In genomic region chr18:56233595-56233994, GRCh38 we compare ENCODE assay signal across 1 cellular context.
TF ChIP-seq lines count a peak whose summit lies in the region.

No MANE protein-coding gene starts in this region.

TF ChIP-seq in SK-N-SH, 30 proteins besides CTCF, POLR2A, EP300 and RAD21 (continued from another document):
- TF ChIP-seq, protein P1, sequence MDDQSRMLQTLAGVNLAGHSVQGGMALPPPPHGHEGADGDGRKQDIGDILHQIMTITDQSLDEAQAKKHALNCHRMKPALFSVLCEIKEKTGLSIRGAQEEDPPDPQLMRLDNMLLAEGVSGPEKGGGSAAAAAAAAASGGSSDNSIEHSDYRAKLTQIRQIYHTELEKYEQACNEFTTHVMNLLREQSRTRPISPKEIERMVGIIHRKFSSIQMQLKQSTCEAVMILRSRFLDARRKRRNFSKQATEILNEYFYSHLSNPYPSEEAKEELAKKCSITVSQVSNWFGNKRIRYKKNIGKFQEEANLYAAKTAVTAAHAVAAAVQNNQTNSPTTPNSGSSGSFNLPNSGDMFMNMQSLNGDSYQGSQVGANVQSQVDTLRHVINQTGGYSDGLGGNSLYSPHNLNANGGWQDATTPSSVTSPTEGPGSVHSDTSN (IDR thresholded peaks at IDR 0.05), result peak; percentile 17; the same call in 1 of the 2 replicates
- no peak for TF ChIP-seq SMC3 (IDR thresholded peaks at IDR 0.05; ENCODE audit: low read depth, low read length)
- TF ChIP-seq CHD2 (IDR thresholded peaks at IDR 0.05; ENCODE audit: low read length, partially characterized antibody), result no peak
- TF ChIP-seq, protein P2, sequence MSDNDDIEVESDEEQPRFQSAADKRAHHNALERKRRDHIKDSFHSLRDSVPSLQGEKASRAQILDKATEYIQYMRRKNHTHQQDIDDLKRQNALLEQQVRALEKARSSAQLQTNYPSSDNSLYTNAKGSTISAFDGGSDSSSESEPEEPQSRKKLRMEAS (IDR thresholded peaks at IDR 0.05; ENCODE audit: low read depth), result no peak
- TF ChIP-seq IRF3 (IDR thresholded peaks at IDR 0.05; ENCODE audit: low read depth, low read length), result no peak
- TF ChIP-seq FOSL2 (IDR thresholded peaks at IDR 0.05; ENCODE audit: borderline replicate concordance, low read depth), result peak; percentile 59; the same call in 1 of the 2 replicates
- TF ChIP-seq RXRA (IDR thresholded peaks at IDR 0.05; ENCODE audit: borderline replicate concordance, low read depth), result 0 out of 2 replicates have a peak, but pooled peaks have one; percentile 12
- TF ChIP-seq ELF1 (IDR thresholded peaks at IDR 0.05), result no peak
- no peak for TF ChIP-seq GATA2 (CRISPR knock-in tag; IDR thresholded peaks at IDR 0.05)
- no peak for TF ChIP-seq YY1 (IDR thresholded peaks at IDR 0.05; ENCODE audit: low read depth)
- TF ChIP-seq, protein P3, sequence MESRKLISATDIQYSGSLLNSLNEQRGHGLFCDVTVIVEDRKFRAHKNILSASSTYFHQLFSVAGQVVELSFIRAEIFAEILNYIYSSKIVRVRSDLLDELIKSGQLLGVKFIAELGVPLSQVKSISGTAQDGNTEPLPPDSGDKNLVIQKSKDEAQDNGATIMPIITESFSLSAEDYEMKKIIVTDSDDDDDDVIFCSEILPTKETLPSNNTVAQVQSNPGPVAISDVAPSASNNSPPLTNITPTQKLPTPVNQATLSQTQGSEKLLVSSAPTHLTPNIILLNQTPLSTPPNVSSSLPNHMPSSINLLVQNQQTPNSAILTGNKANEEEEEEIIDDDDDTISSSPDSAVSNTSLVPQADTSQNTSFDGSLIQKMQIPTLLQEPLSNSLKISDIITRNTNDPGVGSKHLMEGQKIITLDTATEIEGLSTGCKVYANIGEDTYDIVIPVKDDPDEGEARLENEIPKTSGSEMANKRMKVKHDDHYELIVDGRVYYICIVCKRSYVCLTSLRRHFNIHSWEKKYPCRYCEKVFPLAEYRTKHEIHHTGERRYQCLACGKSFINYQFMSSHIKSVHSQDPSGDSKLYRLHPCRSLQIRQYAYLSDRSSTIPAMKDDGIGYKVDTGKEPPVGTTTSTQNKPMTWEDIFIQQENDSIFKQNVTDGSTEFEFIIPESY (IDR thresholded peaks at IDR 0.05; ENCODE audit: borderline replicate concordance, low read depth), result no peak
- no peak for TF ChIP-seq GABPA (IDR thresholded peaks at IDR 0.05; ENCODE audit: low read depth)
- peak; percentile 45 for TF ChIP-seq TCF12 (IDR thresholded peaks at IDR 0.05)
- TF ChIP-seq SIN3A (IDR thresholded peaks at IDR 0.05; ENCODE audit: borderline replicate concordance, low read depth, low read length), result no peak
- no peak for TF ChIP-seq MEF2A (IDR thresholded peaks at IDR 0.05; ENCODE audit: borderline replicate concordance, low read depth)
